ENCODE assay signal across 9 cellular contexts in genomic region chr1:229514578-229515275, GRCh38. TPM values are rescaled to one million over a fixed set of nuclear protein-coding genes. Genes with fewer than 3 reads are reported as not detected.
DNase-seq lines count a peak whose midpoint lies in the region; ATAC-seq lines count a peak whose summit lies in the region.
"Had no signal": no experiment of that assay in that cellular context is flagged by ENCODE, and none has a peak within 500 bp of the region (broad histone marks: within the 10 kb centered on the region; RNA-seq: fewer than 3 reads in every experiment).

No MANE protein-coding gene starts in this region.

- WGBS in mesenchymal stem cell = 75% methylated on average over 4 of the region's 8 CpGs

- CTCF ChIA-PET in activated CD4-positive, alpha-beta memory T cell treated with anti-CD3 and anti-CD28 coated beads for 36 hours (lab: Charles Lee) = interaction anchor here (0.6 to 2.5 kb wide), 10 partner anchors 12 to 709 kb away, joined by 3 to 26 read pairs (median 5); partner anchors contain the start of gene ABCB10

- POLR2A ChIA-PET in activated CD4-positive, alpha-beta memory T cell treated with anti-CD3 and anti-CD28 coated beads for 36 hours (lab: Charles Lee) = no interaction called here

- H2AFZ ChIP-seq in mesenchymal stem cell (ENCODE audit: low read depth, low read length) = no peak overlapping the region

- H3K4me3 Mint-ChIP-seq in activated CD4-positive, alpha-beta memory T cell treated with anti-CD3 and anti-CD28 coated beads for 36 hours = no peak overlapping the region

- H3K23ac ChIP-seq in mesenchymal stem cell (ENCODE audit: low read length in 2 of 2) = no peak overlapping the region

- peaks cover 3% of the 10 kb centered on the region for H3K36me3 Mint-ChIP-seq in activated CD4-positive, alpha-beta memory T cell treated with anti-CD3 and anti-CD28 coated beads for 36 hours

- H3K36me3 ChIP-seq in endocrine pancreas (ENCODE audit: control insufficient read depth, insufficient read depth, low read length) (no peaks in the 10 kb centered on the region), mesenchymal stem cell (ENCODE audit: control insufficient read depth in 1 of 2, insufficient read depth in 2 of 2, low read depth in 1 of 2, low read length in 2 of 2) (peaks cover 0 to 17% of the 10 kb centered on the region in 2 experiments)

- no peak overlapping the region for H3K18ac ChIP-seq in mesenchymal stem cell (ENCODE audit: low read depth in 1 of 2, low read length in 2 of 2)

- intact Hi-C loops in activated CD4-positive, alpha-beta memory T cell treated with anti-CD3 and anti-CD28 coated beads for 36 hours (cut with micrococcal nuclease) = loop anchor here (1.0 kb wide), 1 partner anchor 256 kb away; no protein-coding TSS in a partner anchor

- peak; percentile 35 to 78 (median 38) for DNase-seq in NCI-H1417 (lab: John Stamatoyannopoulos, UW)
- DNase-seq in NCI-H1417 treated with DMSO at 0.1 percent for 48 hours (lab: John Stamatoyannopoulos, UW) = no peak
- peak; percentile 56 for DNase-seq in NCI-H774 (lab: John Stamatoyannopoulos, UW)
- peak; percentile 70 for DNase-seq in activated CD4-positive, alpha-beta memory T cell treated with anti-CD3 and anti-CD28 coated beads for 36 hours
- peak; percentile 80 for DNase-seq in mesenchymal stem cell
- DNase-seq in stimulated activated CD8-positive, alpha-beta memory T cell treated with anti-CD3 and anti-CD28 coated beads, Interleukin-4, amount 100 ng/mL, for 24 hours (ENCODE audit: low read depth) = peak; percentile 26

- H3K27me3 Mint-ChIP-seq in activated CD4-positive, alpha-beta memory T cell treated with anti-CD3 and anti-CD28 coated beads for 36 hours = no peaks in the 10 kb centered on the region

- no peak overlapping the region for H4K91ac ChIP-seq in mesenchymal stem cell (ENCODE audit: low read length)

- no peaks in the 10 kb centered on the region for H3K9me3 Mint-ChIP-seq in activated CD4-positive, alpha-beta memory T cell treated with anti-CD3 and anti-CD28 coated beads for 36 hours

- H3K9ac ChIP-seq in endocrine pancreas (ENCODE audit: control insufficient read depth, insufficient read depth, low read length) (peak overlapping the region; percentile 30), mesenchymal stem cell (ENCODE audit: low read length) (peak overlapping the region; percentile 57)

- H2BK12ac ChIP-seq in mesenchymal stem cell (ENCODE audit: low read length in 2 of 2) = no peak overlapping the region

- H3K27me3 ChIP-seq in endocrine pancreas (ENCODE audit: control insufficient read depth, insufficient read depth, low read length) (no peaks in the 10 kb centered on the region), mesenchymal stem cell (ENCODE audit: control insufficient read depth in 1 of 2, insufficient read depth in 1 of 2, low read length in 2 of 2) (no peaks in the 10 kb centered on the region)

- H3K27ac Mint-ChIP-seq in activated CD4-positive, alpha-beta memory T cell treated with anti-CD3 and anti-CD28 coated beads for 36 hours = no peak overlapping the region

- no peak overlapping the region for H2BK15ac ChIP-seq in mesenchymal stem cell (ENCODE audit: low read depth, poor library complexity, severe bottlenecking)

- no peak overlapping the region for H2BK5ac ChIP-seq in mesenchymal stem cell (ENCODE audit: low read depth, low read length, poor library complexity, severe bottlenecking)

- no peak overlapping the region for H3K4me3 ChIP-seq in endocrine pancreas (ENCODE audit: control insufficient read depth, insufficient read depth, low read length)
- H3K4me3 ChIP-seq in mesenchymal stem cell (ENCODE audit: insufficient read depth in 1 of 2, low read depth in 1 of 2, low read length in 2 of 2) = no peak overlapping the region
- H3K4me3 ChIP-seq: skin epidermis had no signal

- no peak overlapping the region for H2BK120ac ChIP-seq in mesenchymal stem cell (ENCODE audit: low read depth, low read length)

- H3K4ac ChIP-seq in mesenchymal stem cell (ENCODE audit: low read depth in 1 of 2, low read length in 2 of 2) = no peak overlapping the region

- no peak overlapping the region for H3K27ac ChIP-seq in mesenchymal stem cell (ENCODE audit: low read length, poor library complexity, severe bottlenecking)
- H3K27ac ChIP-seq: skin epidermis had no signal

- H4K8ac ChIP-seq in mesenchymal stem cell (ENCODE audit: low read length) = no peak overlapping the region

- H3K4me1 Mint-ChIP-seq in activated CD4-positive, alpha-beta memory T cell treated with anti-CD3 and anti-CD28 coated beads for 36 hours (ENCODE audit: low read depth) = peaks cover 6% of the 10 kb centered on the region

- no peak overlapping the region for H2AK5ac ChIP-seq in mesenchymal stem cell (ENCODE audit: low read length, severe bottlenecking)

- H3K4me2 ChIP-seq in mesenchymal stem cell (ENCODE audit: low read length, poor library complexity, severe bottlenecking) = no peak overlapping the region

- no peak overlapping the region for H3K14ac ChIP-seq in mesenchymal stem cell (ENCODE audit: low read length in 2 of 2)

- H3K79me1 ChIP-seq in mesenchymal stem cell (replicated peaks; ENCODE audit: low read length, poor library complexity, severe bottlenecking) = no peaks in the 10 kb centered on the region

- H3K4me1 ChIP-seq in endocrine pancreas (ENCODE audit: control insufficient read depth, insufficient read depth, low read length) (peaks cover 5% of the 10 kb centered on the region), mesenchymal stem cell (ENCODE audit: control insufficient read depth, insufficient read depth, low read depth, low read length) (peaks cover under 1% of the 10 kb centered on the region)

- peak; percentile 80 for ATAC-seq in HG03354 (IDR thresholded peaks at IDR 0.05; ENCODE audit: poor library complexity, severe bottlenecking, unreplicated experiment)

- H3K9me3 ChIP-seq in endocrine pancreas (ENCODE audit: control insufficient read depth, low read length) (no peaks in the 10 kb centered on the region), mesenchymal stem cell (ENCODE audit: control insufficient read depth, low read length) (no peaks in the 10 kb centered on the region)

RNA-seq across cellular contexts. Expression of gene NUP133, which starts 6.6 kb away (rescaled TPM):
- 10 to 100 TPM; 54.1 to 57.0 TPM for total RNA-seq in activated CD4-positive, alpha-beta memory T cell treated with anti-CD3 and anti-CD28 coated beads for 36 hours
- polyA plus RNA-seq in mesenchymal stem cell (2013, experiment 1 of 2) = 11.6 TPM
- 11.8 TPM for polyA plus RNA-seq in mesenchymal stem cell (2013, experiment 2 of 2)

RNA-seq across cellular contexts. Expression of gene ABCB10, which starts 43.8 kb away (rescaled TPM):
- total RNA-seq in activated CD4-positive, alpha-beta memory T cell treated with anti-CD3 and anti-CD28 coated beads for 36 hours = 10 to 100 TPM; 30.8 to 31.0 TPM
- 8.3 TPM for polyA plus RNA-seq in mesenchymal stem cell (2013, experiment 1 of 2)
- polyA plus RNA-seq in mesenchymal stem cell (2013, experiment 2 of 2) = 9.0 TPM
